Comparison of ENCODE assay signal across 8 cellular contexts in genomic region chr1:75785964-75786853, GRCh38. TPM values are rescaled to one million over a fixed set of nuclear protein-coding genes. Genes with fewer than 3 reads are reported as not detected.
DNase-seq lines count a peak whose midpoint lies in the region; ATAC-seq and TF ChIP-seq lines count a peak whose summit lies in the region.

Gene RABGGTB, plus strand, starts transcription at chr1:75786256. Its CDS starts 16 bp downstream, at chr1:75786272.

- H3K27ac ChIP-seq in DOHH2 (ENCODE audit: low read depth, low read length): peak within 1 kb of the TSS; percentile 92
- peak within 1 kb of the TSS; percentile 82 for H3K27ac ChIP-seq in GM23338 (ENCODE audit: low read depth)

- peak; percentile 90 for ATAC-seq in GM23338
- ATAC-seq in naive B cell (ENCODE audit: low read depth in 2 of 2): peak; percentile 85 to 90
- peak; percentile 92 for ATAC-seq in stimulated activated memory B cell treated with anti-CD40 and anti-IgM and Interleukin-4, amounts not matched to agents 10 μg/mL and 1 μg/mL and 100 μg/mL, for 72 hours

- H3K9me2 ChIP-seq in DOHH2 (replicated peaks; ENCODE audit: control insufficient read depth, low read length) (no peaks in the 10 kb centered on the region), GM23338 (ENCODE audit: insufficient read depth) (no peaks in the 10 kb centered on the region)

- H3K4me1 Mint-ChIP-seq in GM23338 (peaks cover 29% of the 10 kb centered on the region), naive B cell (peaks cover 31 to 63% (median 43%) of the 10 kb centered on the region in 3 donors)
- peaks cover 65% of the 10 kb centered on the region for H3K4me1 Mint-ChIP-seq in stimulated activated memory B cell treated with anti-CD40 and anti-IgM and Interleukin-4, amounts not matched to agents 10 μg/mL and 1 μg/mL and 100 μg/mL, for 72 hours

- H3K36me3 Mint-ChIP-seq in GM23338 (ENCODE audit: low read depth) (peaks cover 52% of the 10 kb centered on the region), naive B cell (peaks cover 2 to 13% of the 10 kb centered on the region in 2 donors)
- peaks cover 50% of the 10 kb centered on the region for H3K36me3 Mint-ChIP-seq in stimulated activated memory B cell treated with anti-CD40 and anti-IgM and Interleukin-4, amounts not matched to agents 10 μg/mL and 1 μg/mL and 100 μg/mL, for 72 hours

- H3K27me3 ChIP-seq in DOHH2 (ENCODE audit: control insufficient read depth, low read length): no peaks in the 10 kb centered on the region
- no peaks in the 10 kb centered on the region for H3K27me3 ChIP-seq in GM23338 (ENCODE audit: insufficient read depth)

- H3K27me3 Mint-ChIP-seq in GM23338 (ENCODE audit: insufficient read depth, low read depth, poor library complexity) (peaks cover 4% of the 10 kb centered on the region), naive B cell (peaks cover 0 to 6% (median 0%) of the 10 kb centered on the region in 3 donors)
- no peaks in the 10 kb centered on the region for H3K27me3 Mint-ChIP-seq in stimulated activated memory B cell treated with anti-CD40 and anti-IgM and Interleukin-4, amounts not matched to agents 10 μg/mL and 1 μg/mL and 100 μg/mL, for 72 hours

- peak within 1 kb of the TSS; percentile 94 for H3K4me3 Mint-ChIP-seq in GM23338
- peak within 1 kb of the TSS; percentile 91 to 100 (median 97) for H3K4me3 Mint-ChIP-seq in naive B cell
- H3K4me3 Mint-ChIP-seq in stimulated activated memory B cell treated with anti-CD40 and anti-IgM and Interleukin-4, amounts not matched to agents 10 μg/mL and 1 μg/mL and 100 μg/mL, for 72 hours: peak within 1 kb of the TSS; percentile 99

- H3K4me1 ChIP-seq in DOHH2 (ENCODE audit: control insufficient read depth, low read length) (peaks cover 43% of the 10 kb centered on the region), GM23338 (ENCODE audit: insufficient read depth) (peaks cover 16% of the 10 kb centered on the region)

- H3K27ac Mint-ChIP-seq in GM23338 (peak within 1 kb of the TSS; percentile 99), naive B cell (peak within 1 kb of the TSS; percentile 94 to 98 (median 96))
- peak within 1 kb of the TSS; percentile 99 for H3K27ac Mint-ChIP-seq in stimulated activated memory B cell treated with anti-CD40 and anti-IgM and Interleukin-4, amounts not matched to agents 10 μg/mL and 1 μg/mL and 100 μg/mL, for 72 hours

- H3K36me3 ChIP-seq in DOHH2 (ENCODE audit: control insufficient read depth, low read length) (peaks cover 52% of the 10 kb centered on the region), GM23338 (ENCODE audit: insufficient read depth) (peaks cover 31% of the 10 kb centered on the region)

- 0 out of 2 replicates have a peak, but pooled peaks cover 2% of the 10 kb centered on the region for H3K9me3 ChIP-seq in DOHH2 (ENCODE audit: control insufficient read depth, insufficient read depth, low read length)

- peaks cover 60% of the 10 kb centered on the region for H3F3A ChIP-seq in DOHH2 (ENCODE audit: control insufficient read depth, insufficient read depth)
- peaks cover 19% of the 10 kb centered on the region for H3F3A ChIP-seq in GM23338 (replicated peaks; ENCODE audit: low read depth)

- H4K20me1 ChIP-seq in DOHH2 (ENCODE audit: control insufficient read depth, insufficient read depth, low read depth, low read length) (peaks cover 33% of the 10 kb centered on the region), GM23338 (replicated peaks; ENCODE audit: insufficient read depth) (peaks cover 32% of the 10 kb centered on the region)

- peak; percentile 97 for DNase-seq in GM23338 (ENCODE audit: low spot score)
- peak; percentile 94 for DNase-seq in LHCN-M2 (ENCODE audit: low read depth)
- peak; percentile 94 for DNase-seq in RPMI8226
- peak; percentile 83 to 89 for DNase-seq in activated T-helper 1 cell treated with anti-CD3 and anti-CD28 coated beads, Interleukin-2, amount 50 U/mL, for 16 hours (ENCODE audit: low read depth in 1 of 2, low spot score in 1 of 2)
- DNase-seq in fibroblast of gingiva (ENCODE audit: low read depth): peak; percentile 96
- peak; percentile 94 for DNase-seq in naive B cell

- no peaks in the 10 kb centered on the region for H3K9me3 Mint-ChIP-seq in GM23338
- H3K9me3 Mint-ChIP-seq in naive B cell: peaks cover 0 to 2% (median 0%) of the 10 kb centered on the region in 7 donors
- no peaks in the 10 kb centered on the region for H3K9me3 Mint-ChIP-seq in stimulated activated memory B cell treated with anti-CD40 and anti-IgM and Interleukin-4, amounts not matched to agents 10 μg/mL and 1 μg/mL and 100 μg/mL, for 72 hours

- H3K4me2 ChIP-seq in DOHH2 (ENCODE audit: low read length) (peak within 1 kb of the TSS; percentile 70), GM23338 (peak within 1 kb of the TSS; percentile 95)

- peak within 1 kb of the TSS; percentile 78 for H2AFZ ChIP-seq in GM23338

- no peak for TF ChIP-seq CTCF in DOHH2 (IDR thresholded peaks at IDR 0.05; ENCODE audit: low read depth, low read length, poor library complexity, severe bottlenecking)
- TF ChIP-seq CTCF in GM23338 (conservative IDR thresholded peaks at IDR 0.05; ENCODE audit: low read depth in 2 of 2): no peak

- H3K79me2 ChIP-seq in DOHH2 (ENCODE audit: control insufficient read depth, low read length): peaks cover 65% of the 10 kb centered on the region
- H3K79me2 ChIP-seq in GM23338 (replicated peaks; ENCODE audit: insufficient read depth): peaks cover 56% of the 10 kb centered on the region

- peak within 1 kb of the TSS; percentile 88 for H3K4me3 ChIP-seq in DOHH2 (ENCODE audit: low read length)
- H3K4me3 ChIP-seq in GM23338: peak within 1 kb of the TSS; percentile 92

TF ChIP-seq in GM23338, 12 proteins besides CTCF, POLR2A, EP300 and RAD21:
- peak; percentile 99 for TF ChIP-seq POLR2AphosphoS5 (IDR thresholded peaks at IDR 0.05; ENCODE audit: low read depth)
- no peak for TF ChIP-seq EZH2 (IDR thresholded peaks at IDR 0.05; ENCODE audit: low read depth, unreplicated experiment)
- TF ChIP-seq, protein P1, sequence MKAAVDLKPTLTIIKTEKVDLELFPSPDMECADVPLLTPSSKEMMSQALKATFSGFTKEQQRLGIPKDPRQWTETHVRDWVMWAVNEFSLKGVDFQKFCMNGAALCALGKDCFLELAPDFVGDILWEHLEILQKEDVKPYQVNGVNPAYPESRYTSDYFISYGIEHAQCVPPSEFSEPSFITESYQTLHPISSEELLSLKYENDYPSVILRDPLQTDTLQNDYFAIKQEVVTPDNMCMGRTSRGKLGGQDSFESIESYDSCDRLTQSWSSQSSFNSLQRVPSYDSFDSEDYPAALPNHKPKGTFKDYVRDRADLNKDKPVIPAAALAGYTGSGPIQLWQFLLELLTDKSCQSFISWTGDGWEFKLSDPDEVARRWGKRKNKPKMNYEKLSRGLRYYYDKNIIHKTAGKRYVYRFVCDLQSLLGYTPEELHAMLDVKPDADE (IDR thresholded peaks at IDR 0.05): peak; percentile 47; the same call in 1 of the 2 replicates

RNA-seq across cellular contexts. Expression of gene RABGGTB, which starts in this region (rescaled TPM):
- 136 and 162 TPM in 2 replicates for total RNA-seq in GM23338 (2014; rRNA removed; shearing (Covaris generic))
- polyA plus RNA-seq in GM23338 (2016; fragmentation: Nextera tagmentation; extraction: Ambion mirVana) (75.7 and 77.1 TPM in 2 replicates), naive B cell (ENCODE audit: low read depth in 6 of 6) (10 to 100 TPM in 3 of 6 donors, 1 to 10 TPM in 3; 7.3 to 17.3 (median 10.1) TPM)
- total RNA-seq in LHCN-M2 (2014; rRNA removed): 90.5 and 92.2 TPM in 2 replicates
- 36.1 TPM for polyA plus RNA-seq in LHCN-M2 (2012)

Comparison
In these comparisons a context has a peak if more than half of its experiments do, and no peak if none do; other contexts are left out.
1. Peak in every context shown above with its lines: DNase-seq, ATAC-seq, H3K4me3 ChIP-seq and H3K27ac ChIP-seq.